Comparison of ENCODE assay signal across 10 cellular contexts in the genomic region with DNA sequence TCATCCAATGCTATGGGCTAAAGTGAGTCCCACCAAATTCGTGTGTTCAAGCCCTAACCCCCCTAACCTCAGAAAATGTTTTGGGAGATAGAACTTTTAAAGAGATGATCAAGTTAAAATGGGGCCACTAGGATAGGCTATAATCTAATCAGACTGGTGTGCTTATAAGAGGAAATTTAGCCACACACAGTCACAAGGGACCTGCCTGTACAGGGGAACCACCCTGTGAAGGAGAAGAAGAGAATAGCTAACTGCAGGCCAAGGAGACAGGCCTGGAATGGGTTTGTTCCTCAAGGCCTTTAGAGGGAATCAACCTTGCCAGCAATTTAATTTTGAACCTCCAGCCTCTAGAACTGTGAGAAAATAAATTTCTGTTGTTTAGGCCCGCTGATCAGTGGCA. TPM values are rescaled to one million over a fixed set of nuclear protein-coding genes. Genes with fewer than 3 reads are reported as not detected.
DNase-seq lines count a peak whose midpoint lies in the region; ATAC-seq and TF ChIP-seq lines count a peak whose summit lies in the region.
"Had no signal": no experiment of that assay in that cellular context is flagged by ENCODE, and none has a peak within 500 bp of the region (broad histone marks: within the 10 kb centered on the region; RNA-seq: fewer than 3 reads in every experiment).

No MANE protein-coding gene starts in this region.

- no peak for TF ChIP-seq CTCF in progenitor cell of endocrine pancreas (IDR thresholded peaks at IDR 0.05; ENCODE audit: unreplicated experiment)

- no peak overlapping the region for H3K27ac Mint-ChIP-seq in progenitor cell of endocrine pancreas

- H3K9me3 Mint-ChIP-seq in progenitor cell of endocrine pancreas (ENCODE audit: low read depth), result no peaks in the 10 kb centered on the region

- ATAC-seq in GM19351 (IDR thresholded peaks at IDR 0.05; ENCODE audit: unreplicated experiment) (peak; percentile 59), HG03175 (IDR thresholded peaks at IDR 0.05; ENCODE audit: unreplicated experiment) (peak; percentile 49), GM21526 (IDR thresholded peaks at IDR 0.05; ENCODE audit: low FRiP score, unreplicated experiment) (no peak), HG02973 (IDR thresholded peaks at IDR 0.05; ENCODE audit: unreplicated experiment) (no peak)

- DNase-seq in caudate nucleus (lab: John Stamatoyannopoulos, UW), result no peak
- no peak for DNase-seq in progenitor cell of endocrine pancreas (ENCODE audit: low spot score, unreplicated experiment)
- no peak for DNase-seq in iPS-NIHi11 (ENCODE audit: low spot score)
- DNase-seq in H4 (ENCODE audit: low spot score), result no peak
- DNase-seq: activated CD8-positive, alpha-beta memory T cell treated with anti-CD3 and anti-CD28 coated beads, Interleukin-2, amount 50 U/mL, for 48 hours; H7 had no signal

- no peaks in the 10 kb centered on the region for H3K27me3 Mint-ChIP-seq in progenitor cell of endocrine pancreas

- H3K4me1 Mint-ChIP-seq in progenitor cell of endocrine pancreas (ENCODE audit: low read depth), result peaks cover 25% of the 10 kb centered on the region

- H3K4me3 Mint-ChIP-seq in progenitor cell of endocrine pancreas (ENCODE audit: low read depth), result peak overlapping the region; percentile 9

- H3K36me3 Mint-ChIP-seq in progenitor cell of endocrine pancreas (ENCODE audit: insufficient read depth), result no peaks in the 10 kb centered on the region

- H3K27ac ChIP-seq in caudate nucleus (ENCODE audit: low read depth, low read length), result peak overlapping the region; percentile 39

RNA-seq across cellular contexts. Expression of a gene that starts 36.0 kb away (rescaled TPM):
- 33.5 and 34.4 TPM in 2 replicates for total RNA-seq in progenitor cell of endocrine pancreas
- 64.4 and 71.3 TPM in 2 replicates for total RNA-seq in H4 (2014; rRNA removed; shearing (Covaris generic))

Comparison
In these comparisons a context has a peak if more than half of its experiments do, and no peak if none do; other contexts are left out.
1. ATAC-seq: peak in GM19351 (single experiment) and HG03175 (single experiment); none in GM21526 (single experiment) and HG02973 (single experiment).